8 cellular contexts compared by ENCODE assay signal in genomic region chr3:62188547-62189375, GRCh38.
DNase-seq lines count a peak whose midpoint lies in the region; ATAC-seq, FAIRE-seq and TF ChIP-seq lines count a peak whose summit lies in the region.

No MANE protein-coding gene starts in this region.

- 0 out of 2 replicates have a peak overlapping the region, but pooled peaks have one; percentile 26 for H2BK5ac ChIP-seq in H1 (ENCODE audit: low read depth, low read length)

- DNase-seq in BE2C (peak; percentile 73), GM19238 (ENCODE audit: insufficient read length, low spot score) (peak; percentile 64), NCI-H82 (lab: John Stamatoyannopoulos, UW) (peak; percentile 84), H1 (ENCODE audit: low read depth in 1 of 2, low spot score in 2 of 2) (peak; percentile 41 to 82), mucosa of descending colon (peak in 2 of 3 donors; percentile 67 to 83)
- DNase-seq in activated CD8-positive, alpha-beta T cell treated with anti-CD3 and anti-CD28 coated beads, Interleukin-2, amount 10 ng/mL, durations not matched to agents 7 days and 5 days: peak; percentile 77
- peak; percentile 18 to 38 for DNase-seq in stimulated activated CD8-positive, alpha-beta memory T cell treated with anti-CD3 and anti-CD28 coated beads, Interleukin-7, amount 100 ng/mL, for 1 hour (ENCODE audit: low read depth in 2 of 2)

- no peak overlapping the region for H3K23ac ChIP-seq in H1 (ENCODE audit: insufficient read length)

- H3K9ac ChIP-seq in H1 (replicated peaks in 1 of 4; ENCODE audit: extremely low read depth in 1 of 4, low read depth in 3 of 4, low read length in 3 of 4): no peak overlapping the region

- H2AK5ac ChIP-seq in H1 (ENCODE audit: low read depth, low read length): 0 out of 2 replicates have a peak overlapping the region, but pooled peaks have one; percentile 19

- H3K4me2 ChIP-seq in H1 (ENCODE audit: insufficient read depth in 1 of 2, low read depth in 2 of 2, low read length in 2 of 2): no peak overlapping the region

- H3K27ac ChIP-seq in H1 (ENCODE audit: low read depth, low read length): no peak overlapping the region

- H3K9me3 ChIP-seq in BE2C (no peaks in the 10 kb centered on the region), H1 (ENCODE audit: insufficient read depth in 2 of 2, low read depth in 1 of 2, low read length in 1 of 2) (no peaks in the 10 kb centered on the region), mucosa of descending colon (no peaks in the 10 kb centered on the region)

- POLR2A ChIA-PET in activated CD8-positive, alpha-beta T cell treated with anti-CD3 and anti-CD28 coated beads, Interleukin-2, amount 10 ng/mL, durations not matched to agents 7 days and 5 days (lab: Charles Lee): no interaction called here
- POLR2A ChIA-PET in H1 (lab: Charles Lee; ENCODE audit: partially characterized antibody): interaction anchor here (0.6 to 1.4 kb wide), 4 partner anchors 10 to 629 kb away, joined by 3 to 5 read pairs (median 3); partner anchors contain the start of gene PTPRG

- H3K27me3 Mint-ChIP-seq in activated CD8-positive, alpha-beta T cell treated with anti-CD3 and anti-CD28 coated beads, Interleukin-2, amount 10 ng/mL, durations not matched to agents 7 days and 5 days (ENCODE audit: low read depth): no peaks in the 10 kb centered on the region

- H3K4me1 ChIP-seq in BE2C (no peaks in the 10 kb centered on the region), H1 (replicated peaks in 1 of 4; ENCODE audit: control insufficient read depth in 3 of 4, insufficient read depth in 4 of 4, low read length in 3 of 4) (peaks cover 0 to 5% (median 3%) of the 10 kb centered on the region in 4 experiments; a peak in 4 of 7 replicates), mucosa of descending colon (ENCODE audit: low read depth) (no peaks in the 10 kb centered on the region)

- no peak overlapping the region for H3K4me3 Mint-ChIP-seq in activated CD8-positive, alpha-beta T cell treated with anti-CD3 and anti-CD28 coated beads, Interleukin-2, amount 10 ng/mL, durations not matched to agents 7 days and 5 days

- 0 out of 2 replicates have a peak overlapping the region, but pooled peaks have one; percentile 36 for H2BK20ac ChIP-seq in H1 (ENCODE audit: low read length)

- no peak overlapping the region for H3K4ac ChIP-seq in H1 (replicated peaks; ENCODE audit: insufficient read length, low read depth, low read length)

- H3K79me1 ChIP-seq in H1 (ENCODE audit: low read depth, low read length): no peaks in the 10 kb centered on the region; the same call in 1 of the 2 replicates

- TF ChIP-seq EP300 in H1 (IDR thresholded peaks at IDR 0.05; ENCODE audit: borderline replicate concordance in 1 of 2, low read depth in 2 of 2, low read length in 2 of 2): no peak

- H3K36me3 ChIP-seq in BE2C (no peaks in the 10 kb centered on the region), H1 (ENCODE audit: control insufficient read depth in 2 of 4, insufficient read depth in 4 of 4, low read length in 3 of 4) (peaks cover 2 to 10% (median 6%) of the 10 kb centered on the region in 4 experiments; a peak in 6 of 8 replicates), mucosa of descending colon (ENCODE audit: low read depth) (no peaks in the 10 kb centered on the region)

- intact Hi-C loops in mucosa of descending colon (cut with DNase I, micrococcal nuclease): loop anchor here in 1 of 2 donors (10.0 kb wide), 1 partner anchor 624 kb away; the partner anchor contains the start of gene PTPRG

- no peak overlapping the region for H4K91ac ChIP-seq in H1 (replicated peaks; ENCODE audit: insufficient read length, low read length)

- H3K14ac ChIP-seq in H1 (ENCODE audit: insufficient read length): no peak overlapping the region

- ATAC-seq in HG03460 (IDR thresholded peaks at IDR 0.05; ENCODE audit: unreplicated experiment) (peak; percentile 87), mucosa of descending colon (peak; percentile 85)
- ATAC-seq in activated CD8-positive, alpha-beta T cell treated with anti-CD3 and anti-CD28 coated beads, Interleukin-2, amount 10 ng/mL, durations not matched to agents 7 days and 5 days: peak; percentile 44

- H3K27ac Mint-ChIP-seq in activated CD8-positive, alpha-beta T cell treated with anti-CD3 and anti-CD28 coated beads, Interleukin-2, amount 10 ng/mL, durations not matched to agents 7 days and 5 days: no peak overlapping the region

- no peaks in the 10 kb centered on the region; the same call in 1 of the 2 replicates for H3K23me2 ChIP-seq in H1 (ENCODE audit: low read depth, low read length)

- H4K8ac ChIP-seq in H1 (ENCODE audit: extremely low read depth, insufficient read depth, low read length): no peak overlapping the region

- H3K18ac ChIP-seq in H1 (ENCODE audit: extremely low read depth, low read length): no peak overlapping the region

- TF ChIP-seq RAD21 in H1 (IDR thresholded peaks at IDR 0.05 in 1 of 2, conservative IDR thresholded peaks at IDR 0.05 in 1 of 2; ENCODE audit: low read depth in 2 of 2, low read length in 2 of 2): peak; percentile 85 to 90

- CTCF ChIA-PET in activated CD8-positive, alpha-beta T cell treated with anti-CD3 and anti-CD28 coated beads, Interleukin-2, amount 10 ng/mL, durations not matched to agents 7 days and 5 days (lab: Charles Lee): interaction anchor here (0.6 to 2.3 kb wide), 8 partner anchors 8 to 330 kb away, joined by 3 to 14 read pairs (median 4); no protein-coding TSS in a partner anchor
- CTCF ChIA-PET in H1 (lab: Charles Lee; ENCODE audit: partially characterized antibody): interaction anchor here (0.5 to 5.8 kb wide), 40 partner anchors 8 to 934 kb away, joined by 3 to 67 read pairs (median 4); no protein-coding TSS in a partner anchor

- 36% methylated on average over 18 of the region's 18 CpGs; no CpG with 5 or more reads in 1 of the 2 experiments for WGBS in H1 (ENCODE audit: extremely low coverage in 1 of 2, insufficient coverage in 1 of 2, insufficient read length in 1 of 2, insufficient replicate concordance in 2 of 2, low coverage in 1 of 2, low lambda C conversion rate in 2 of 2, missing lambda C conversion rate in 1 of 2), 2 experiments

- peak; percentile 88 for TF ChIP-seq CTCF in BE2C (IDR thresholded peaks at IDR 0.05; ENCODE audit: low read depth, low read length)
- TF ChIP-seq CTCF in H1 (IDR thresholded peaks at IDR 0.05; ENCODE audit: control extremely low read depth in 1 of 3, insufficient read depth in 1 of 3, low read depth in 1 of 3, low read length in 3 of 3): peak; percentile 73 to 84 (median 75)
- TF ChIP-seq CTCF in mucosa of descending colon (IDR thresholded peaks at IDR 0.05): peak; percentile 47

- H2BK120ac ChIP-seq in H1 (replicated peaks; ENCODE audit: low read depth, low read length): no peak overlapping the region

- no peak for TF ChIP-seq POLR2A in H1 (IDR thresholded peaks at IDR 0.05; ENCODE audit: control extremely low read depth in 1 of 2, low read depth in 2 of 2, low read length in 2 of 2)

- no peak overlapping the region for H3K4me3 ChIP-seq in BE2C (ENCODE audit: low read depth, low read length)
- H3K4me3 ChIP-seq in H1 (ENCODE audit: extremely low read depth in 1 of 4, insufficient read depth in 2 of 4, low read depth in 3 of 4, low read length in 4 of 4): no peak overlapping the region
- H3K4me3 ChIP-seq in mucosa of descending colon: no peak overlapping the region

- H4K5ac ChIP-seq in H1 (ENCODE audit: insufficient read length, low read depth, low read length): no peak overlapping the region

- no peak overlapping the region for H3K56ac ChIP-seq in H1 (replicated peaks; ENCODE audit: insufficient read length, low read depth, low read length)

- H2AFZ ChIP-seq in H1 (ENCODE audit: low read length): no peak overlapping the region

- no peak overlapping the region for H2BK15ac ChIP-seq in H1 (ENCODE audit: low read length)

- H3K27me3 ChIP-seq in BE2C: no peaks in the 10 kb centered on the region; the same call in 1 of the 2 replicates
- H3K27me3 ChIP-seq in H1 (replicated peaks in 1 of 4; ENCODE audit: control insufficient read depth in 3 of 4, extremely low read depth in 1 of 4, insufficient read depth in 3 of 4, low read length in 3 of 4): no peaks in the 10 kb centered on the region

- H4K20me1 ChIP-seq in H1 (replicated peaks in 1 of 2; ENCODE audit: control insufficient read depth in 1 of 2, insufficient read depth in 2 of 2, low read length in 2 of 2): peaks cover 0 to 7% of the 10 kb centered on the region in 2 experiments

- no peaks in the 10 kb centered on the region for H3K9me3 Mint-ChIP-seq in activated CD8-positive, alpha-beta T cell treated with anti-CD3 and anti-CD28 coated beads, Interleukin-2, amount 10 ng/mL, durations not matched to agents 7 days and 5 days (ENCODE audit: insufficient read depth)

- no peaks in the 10 kb centered on the region for H3K79me2 ChIP-seq in H1 (ENCODE audit: control insufficient read depth in 1 of 2, insufficient read depth in 2 of 2, low read length in 2 of 2)

- peaks cover 5% of the 10 kb centered on the region for H3K4me1 Mint-ChIP-seq in activated CD8-positive, alpha-beta T cell treated with anti-CD3 and anti-CD28 coated beads, Interleukin-2, amount 10 ng/mL, durations not matched to agents 7 days and 5 days (ENCODE audit: low read depth)

- FAIRE-seq in H1 (lab: Jason Lieb, UNC): peak; percentile 81

- peak overlapping the region; percentile 43 for H2BK12ac ChIP-seq in H1 (ENCODE audit: low read depth, low read length)

- H3K36me3 Mint-ChIP-seq in activated CD8-positive, alpha-beta T cell treated with anti-CD3 and anti-CD28 coated beads, Interleukin-2, amount 10 ng/mL, durations not matched to agents 7 days and 5 days (ENCODE audit: low read depth): no peaks in the 10 kb centered on the region

TF ChIP-seq in H1, 55 proteins besides CTCF, POLR2A, EP300 and RAD21:
- TF ChIP-seq HDAC6 (IDR thresholded peaks at IDR 0.05; ENCODE audit: low read depth, low read length) (no peak), EGR1 (IDR thresholded peaks at IDR 0.05; ENCODE audit: borderline replicate concordance, low read depth, low read length) (no peak), CEBPB (IDR thresholded peaks at IDR 0.05; ENCODE audit: low read depth, low read length) (no peak), RXRA (IDR thresholded peaks at IDR 0.05; ENCODE audit: insufficient read depth, low read depth, low read length) (no peak), TCF12 (IDR thresholded peaks at IDR 0.05; ENCODE audit: low read depth, low read length) (no peak), KDM5A (IDR thresholded peaks at IDR 0.05; ENCODE audit: low read length) (no peak), POLR2AphosphoS5 (IDR thresholded peaks at IDR 0.05; ENCODE audit: low read depth, low read length) (no peak), POU5F1 (IDR thresholded peaks at IDR 0.05; ENCODE audit: low read depth, low read length) (no peak), MAFK (IDR thresholded peaks at IDR 0.05; ENCODE audit: low read depth, low read length) (no peak), JUN (IDR thresholded peaks at IDR 0.05; ENCODE audit: low read depth, low read length) (no peak), BCL11A (IDR thresholded peaks at IDR 0.05; ENCODE audit: low read depth in 2 of 2, low read length in 2 of 2) (no peak), TBP (IDR thresholded peaks at IDR 0.05; ENCODE audit: low read depth, low read length) (no peak), SUZ12 (IDR thresholded peaks at IDR 0.05; ENCODE audit: low read length) (no peak)

Comparison
In these comparisons a context has a peak if more than half of its experiments do, and no peak if none do; other contexts are left out.
1. DNase-seq: peak in every context shown above with its lines; median percentile 84 in NCI-H82; 77 in activated CD8-positive, alpha-beta T cell treated with anti-CD3 and anti-CD28 coated beads, Interleukin-2, amount 10 ng/mL, durations not matched to agents 7 days and 5 days; 75 in mucosa of descending colon; 73 in BE2C; 64 in GM19238; 62 in H1; 28 in stimulated activated CD8-positive, alpha-beta memory T cell treated with anti-CD3 and anti-CD28 coated beads, Interleukin-7, amount 100 ng/mL, for 1 hour.